Comparison of ENCODE assay signal across 14 cellular contexts in the genomic region with DNA sequence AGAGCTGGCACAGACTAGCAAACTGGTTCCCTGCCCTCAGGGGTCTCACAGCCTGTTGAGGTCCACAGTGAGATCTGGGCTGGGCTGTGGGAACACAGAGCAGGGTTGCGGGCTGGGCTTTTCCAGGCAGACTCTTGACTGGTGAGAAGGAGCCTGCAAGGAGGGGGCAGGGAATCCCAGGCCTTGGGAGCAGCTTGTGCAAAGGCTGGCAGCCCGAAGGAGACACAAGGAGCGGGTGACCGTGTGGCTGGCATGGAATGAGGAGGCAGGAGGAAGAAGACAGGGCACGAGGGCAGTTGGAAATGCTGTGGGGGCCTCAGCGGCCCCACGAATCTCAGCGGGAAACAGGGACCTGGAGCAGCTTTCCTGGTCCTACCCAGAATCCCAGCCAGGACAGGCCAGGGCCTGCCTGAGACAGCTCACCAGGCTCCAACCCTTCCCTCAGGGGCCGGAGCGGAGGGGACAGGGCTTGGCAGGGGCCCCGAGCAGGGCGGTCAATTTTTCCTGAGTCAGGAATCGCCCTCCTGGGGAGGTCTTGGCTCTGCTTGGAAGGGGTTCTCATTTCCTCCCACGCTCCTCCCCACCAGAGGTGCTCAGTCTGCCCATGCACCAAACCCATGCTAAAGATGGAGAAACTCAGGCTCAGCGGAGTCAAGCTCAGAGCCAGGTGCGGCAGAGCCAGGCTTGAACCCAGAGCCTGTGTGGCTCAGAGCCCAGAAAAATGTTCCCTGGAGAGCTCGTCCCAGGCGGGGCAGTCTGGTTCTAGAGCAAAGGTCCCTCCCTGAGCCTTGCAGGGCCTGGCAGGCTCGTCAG. TPM values are rescaled to one million over a fixed set of nuclear protein-coding genes. Genes with fewer than 3 reads are reported as not detected.
A peak's percentile ranks its signal among the peaks of the same experiment; 100 is the strongest.
DNase-seq lines count a peak whose midpoint lies in the region; ATAC-seq and TF ChIP-seq lines count a peak whose summit lies in the region.
"Had no signal": no experiment of that assay in that cellular context is flagged by ENCODE, and none has a peak within 500 bp of the region (broad histone marks: within the 10 kb centered on the region; RNA-seq: fewer than 3 reads in every experiment).

No MANE protein-coding gene starts in this region.

- H3K4me3 Mint-ChIP-seq in H9 = no peak overlapping the region
- H3K4me3 Mint-ChIP-seq: activated T-helper 1 cell treated with anti-CD3 and anti-CD28 coated beads, Interleukin-12 subunit alpha, Interleukin-12 subunit beta, Interleukin-2, Interleukin-4 antibody, amounts not matched to agents 30 ng/mL and 10 ng/mL and 1 ng/mL, durations not matched to agents 14 hours and 24 hours and 36 hours; stimulated activated naive CD8-positive, alpha-beta T cell treated with anti-CD3 and anti-CD28 coated beads, Interleukin-15, Interleukin-2, amounts not matched to agents 100 ng/mL and 50 ng/mL, for 24 hours; T-cell had no signal

- H2BK20ac ChIP-seq in H9 (ENCODE audit: low read depth, low read length, poor library complexity, severe bottlenecking) = no peak overlapping the region

- H3K27ac ChIP-seq in H9 (ENCODE audit: insufficient read length, low read depth, low read length) (no peak overlapping the region), prostate gland (peak overlapping the region; percentile 23 to 35)

- no CpG with 5 or more reads among the region's 19 CpGs for WGBS in H9 (ENCODE audit: extremely low coverage, insufficient read length, low lambda C conversion rate)
- WGBS in prostate gland = 32% methylated on average over 19 of the region's 19 CpGs

- no peak overlapping the region for H2AFZ ChIP-seq in H9 (ENCODE audit: low read length)

- H2AK5ac ChIP-seq in H9 (ENCODE audit: insufficient read length, low read length) = no peak overlapping the region

- H2BK5ac ChIP-seq in H9 (ENCODE audit: insufficient read length, low read length) = no peak overlapping the region

- H4K91ac ChIP-seq in H9 (ENCODE audit: insufficient read length, low read depth, low read length) = no peak overlapping the region

- H3K4me3 ChIP-seq in astrocyte of the spinal cord (ENCODE audit: low read depth, low read length) (no peak overlapping the region), prostate gland (no peak overlapping the region)

- H3K27ac Mint-ChIP-seq in H9 = peak overlapping the region in 2 of 3 experiments; percentile 65 to 72; a peak in 4 of 7 replicates
- H3K27ac Mint-ChIP-seq: activated T-helper 1 cell treated with anti-CD3 and anti-CD28 coated beads, Interleukin-12 subunit alpha, Interleukin-12 subunit beta, Interleukin-2, Interleukin-4 antibody, amounts not matched to agents 30 ng/mL and 10 ng/mL and 1 ng/mL, durations not matched to agents 14 hours and 24 hours and 36 hours; stimulated activated naive CD8-positive, alpha-beta T cell treated with anti-CD3 and anti-CD28 coated beads, Interleukin-15, Interleukin-2, amounts not matched to agents 100 ng/mL and 50 ng/mL, for 24 hours; T-cell had no signal

- H3K4me1 ChIP-seq in H9 (ENCODE audit: insufficient read depth, low read length) (peaks cover 2% of the 10 kb centered on the region; the same call in 1 of the 2 replicates), prostate gland (replicated peaks) (no peaks in the 10 kb centered on the region)
- H3K4me1 ChIP-seq: BE2C had no signal

- DNase-seq in H9 = peak; percentile 51
- peak; percentile 33 for DNase-seq in astrocyte of the spinal cord (ENCODE audit: low read depth, low spot score)
- DNase-seq in left ventricle myocardium superior = peak; percentile 50
- no peak for DNase-seq in prostate gland (ENCODE audit: low spot score)
- DNase-seq in SW 1271 (lab: John Stamatoyannopoulos, UW) = no peak
- DNase-seq: activated CD4-positive, alpha-beta T cell treated with anti-CD3 and anti-CD28 coated beads for 48 hours; BE2C; NCI-H1694; T-cell had no signal

- no peaks in the 10 kb centered on the region for H3K23me2 ChIP-seq in H9 (ENCODE audit: insufficient read length, low read depth, low read length, poor library complexity, severe bottlenecking)

- H3T11ph ChIP-seq in H9 (ENCODE audit: low read length) = no peak overlapping the region

- no peak overlapping the region for H4K8ac ChIP-seq in H9 (replicated peaks; ENCODE audit: insufficient read length, low read depth, low read length)

- no peak overlapping the region for H2BK15ac ChIP-seq in H9 (ENCODE audit: low read depth, low read length)

- H3K4ac ChIP-seq in H9 (ENCODE audit: low read depth, low read length) = no peak overlapping the region

- no peak for TF ChIP-seq POLR2A in prostate gland (IDR thresholded peaks at IDR 0.05)

- intact Hi-C loops in left ventricle myocardium superior (cut with micrococcal nuclease) (no loop called here), prostate gland (cut with DNase I) (no loop called here)

- no peaks in the 10 kb centered on the region; a peak in 1 of 5 replicates for H3K9me3 Mint-ChIP-seq in H9
- H3K9me3 Mint-ChIP-seq: activated T-helper 1 cell treated with anti-CD3 and anti-CD28 coated beads, Interleukin-12 subunit alpha, Interleukin-12 subunit beta, Interleukin-2, Interleukin-4 antibody, amounts not matched to agents 30 ng/mL and 10 ng/mL and 1 ng/mL, durations not matched to agents 14 hours and 24 hours and 36 hours; stimulated activated naive CD8-positive, alpha-beta T cell treated with anti-CD3 and anti-CD28 coated beads, Interleukin-15, Interleukin-2, amounts not matched to agents 100 ng/mL and 50 ng/mL, for 24 hours; T-cell had no signal

- peak overlapping the region; percentile 55; the same call in 1 of the 2 replicates for H3K14ac ChIP-seq in H9 (ENCODE audit: insufficient read depth, low read length)

- ATAC-seq in left ventricle myocardium superior = peak; percentile 58
- no peak for ATAC-seq in GM18858 (IDR thresholded peaks at IDR 0.05; ENCODE audit: unreplicated experiment)
- ATAC-seq in GM21825 (IDR thresholded peaks at IDR 0.05; ENCODE audit: unreplicated experiment) = no peak
- no peak for ATAC-seq in HG03135 (IDR thresholded peaks at IDR 0.05; ENCODE audit: unreplicated experiment)
- ATAC-seq: T-cell had no signal

- no peak overlapping the region for H3K4me2 ChIP-seq in H9 (ENCODE audit: insufficient read depth, insufficient read length, low read length)

- no peak overlapping the region for H3K56ac ChIP-seq in H9 (ENCODE audit: insufficient read length, low read depth, low read length)

- peaks cover 6 to 9% of the 10 kb centered on the region in 2 experiments for H3K4me1 Mint-ChIP-seq in H9

- H3K79me1 ChIP-seq in H9 (ENCODE audit: insufficient read depth, low read depth, low read length, poor library complexity, severe bottlenecking) = no peaks in the 10 kb centered on the region

- no peak overlapping the region for H4K5ac ChIP-seq in H9 (ENCODE audit: insufficient read length, low read depth, low read length)

- H3K36me3 Mint-ChIP-seq in H9 (ENCODE audit: insufficient read depth in 1 of 3, low read depth in 3 of 3) = no peaks in the 10 kb centered on the region
- H3K36me3 Mint-ChIP-seq: T-cell had no signal

- in situ Hi-C loops in astrocyte of the spinal cord (cut with HindIII; ENCODE audit: low sequenced_read_pairs) = no loop called here

- no peaks in the 10 kb centered on the region for H3K79me2 ChIP-seq in H9 (ENCODE audit: insufficient read depth, low read length)

- H3K23ac ChIP-seq in H9 (ENCODE audit: insufficient read length, low read depth, low read length) = no peak overlapping the region

- H3K27me3 ChIP-seq in H9 (ENCODE audit: insufficient read depth, low read length) (no peaks in the 10 kb centered on the region), prostate gland (replicated peaks; ENCODE audit: insufficient read depth) (no peaks in the 10 kb centered on the region)
- H3K27me3 ChIP-seq: BE2C had no signal

- peaks cover 1% of the 10 kb centered on the region; the same call in 1 of the 2 replicates for H3K27me3 Mint-ChIP-seq in H9 (ENCODE audit: low read depth)
- H3K27me3 Mint-ChIP-seq: stimulated activated naive CD8-positive, alpha-beta T cell treated with anti-CD3 and anti-CD28 coated beads, Interleukin-15, Interleukin-2, amounts not matched to agents 100 ng/mL and 50 ng/mL, for 24 hours; T-cell had no signal

- no peaks in the 10 kb centered on the region for H4K20me1 ChIP-seq in H9 (ENCODE audit: control insufficient read depth, insufficient read depth, insufficient read length)

- no peaks in the 10 kb centered on the region for H3K36me3 ChIP-seq in prostate gland
- H3K36me3 ChIP-seq: BE2C had no signal

- no peaks in the 10 kb centered on the region for H3K9me3 ChIP-seq in H9 (ENCODE audit: control insufficient read depth, low read depth, low read length)
- H3K9me3 ChIP-seq in prostate gland = no peaks in the 10 kb centered on the region
- H3K9me3 ChIP-seq: BE2C had no signal

- no peak overlapping the region for H2BK12ac ChIP-seq in H9 (ENCODE audit: insufficient read length, low read depth, low read length)

- H3K9ac ChIP-seq in H9 (ENCODE audit: extremely low read depth, insufficient read length, low read length) = no peak overlapping the region

- peak overlapping the region; percentile 50 for H3K18ac ChIP-seq in H9 (ENCODE audit: insufficient read length, low read depth, low read length)

- TF ChIP-seq CTCF in H9 (conservative IDR thresholded peaks at IDR 0.05) (no peak), astrocyte of the spinal cord (IDR thresholded peaks at IDR 0.05; ENCODE audit: low read depth, low read length) (no peak), prostate gland (IDR thresholded peaks at IDR 0.05) (no peak)

- no peak overlapping the region for H2BK120ac ChIP-seq in H9 (ENCODE audit: low read depth, low read length, poor library complexity, severe bottlenecking)

RNA-seq across cellular contexts. Expression of a gene that starts 9.2 kb away (rescaled TPM):
- total RNA-seq in H9 (2021) = 43.9 and 44.2 TPM in 2 replicates
- total RNA-seq in left ventricle myocardium superior = 22.4 TPM
- total RNA-seq in prostate gland = 10 to 100 TPM; 20.8 TPM

Comparison
In these comparisons a context has a peak if more than half of its experiments do, and no peak if none do; other contexts are left out.
1. DNase-seq: peak in H9 (single experiment), astrocyte of the spinal cord (single experiment) and left ventricle myocardium superior (single experiment); none in prostate gland (single experiment) and SW 1271 (0 of 2).